In the genomic region with DNA sequence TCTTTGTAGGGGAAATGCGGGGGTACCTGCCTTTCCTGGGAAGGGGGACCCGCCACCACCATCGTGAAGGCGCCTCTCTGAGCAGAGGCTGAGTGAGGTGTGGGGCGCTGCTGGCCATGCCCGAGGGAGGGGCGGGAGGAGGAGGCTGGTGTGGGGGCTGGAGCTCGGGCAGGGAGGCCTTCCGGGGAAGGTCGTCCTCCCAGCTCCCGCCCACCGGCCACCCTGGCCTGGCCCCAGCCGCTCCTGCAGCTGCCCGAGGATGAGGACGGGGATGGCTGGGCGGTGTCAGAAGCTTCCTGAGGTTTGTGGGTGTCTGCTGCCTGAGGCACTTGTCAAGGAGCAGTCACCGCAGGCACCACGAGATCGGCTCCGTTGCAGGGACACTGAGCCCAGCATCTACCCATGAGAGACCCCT, we compare ENCODE assay signal across 1 cellular context.
TF ChIP-seq lines count a peak whose summit lies in the region.

No MANE protein-coding gene starts in this region.

TF ChIP-seq in IMR-90, 13 proteins besides CTCF, POLR2A, EP300 and RAD21 (continued from another document):
- no peak for TF ChIP-seq USF2 (IDR thresholded peaks at IDR 0.05; ENCODE audit: low read depth, low read length)
